ENCODE assay signal across 22 cellular contexts in the genomic region with DNA sequence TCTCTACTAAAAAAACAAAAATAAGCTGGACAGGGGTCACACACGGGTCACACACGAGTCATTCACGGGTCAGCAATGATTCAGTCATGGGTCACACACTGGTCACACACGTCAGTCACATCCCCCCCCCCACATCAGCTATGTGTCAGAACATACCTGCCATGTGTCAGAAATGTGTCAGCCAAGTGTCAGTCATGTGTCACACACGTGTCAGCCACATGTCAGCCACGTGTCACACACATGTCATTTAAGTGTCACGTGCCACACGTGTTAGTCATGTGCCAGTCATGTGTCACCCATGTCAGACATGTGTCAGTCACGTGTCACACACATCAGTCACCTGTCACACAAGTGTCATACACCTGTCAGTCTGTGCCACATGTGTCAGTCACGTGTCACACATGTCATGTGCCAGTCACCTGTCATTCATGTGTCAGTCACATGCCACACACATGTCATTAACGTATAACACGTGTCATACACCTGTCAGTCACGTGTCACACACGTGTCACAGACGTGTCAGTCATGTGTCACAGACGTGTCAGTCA. TPM values are rescaled to one million over a fixed set of nuclear protein-coding genes. Genes with fewer than 3 reads are reported as not detected.
A peak's percentile ranks its signal among the peaks of the same experiment; 100 is the strongest.
DNase-seq lines count a peak whose midpoint lies in the region; ATAC-seq, FAIRE-seq and TF ChIP-seq lines count a peak whose summit lies in the region.
"Had no signal": no experiment of that assay in that cellular context is flagged by ENCODE, and none has a peak within 500 bp of the region (broad histone marks: within the 10 kb centered on the region; RNA-seq: fewer than 3 reads in every experiment).

No MANE protein-coding gene starts in this region.

- POLR2A ChIA-PET in IMR-90 (lab: Charles Lee; ENCODE audit: unreplicated experiment): no interaction called here
- POLR2A ChIA-PET in K562 (lab: Yijun Ruan, JAX): interaction anchor here (1.0 kb wide), 1 partner anchor 13 kb away, joined by 4 read pairs; no protein-coding TSS in a partner anchor

- no peak for TF ChIP-seq CTCF in IMR-90 (conservative IDR thresholded peaks at IDR 0.05; ENCODE audit: low read depth, low read length)
- TF ChIP-seq CTCF in K562 (IDR thresholded peaks at IDR 0.05 in 2 of 3, conservative IDR thresholded peaks at IDR 0.05 in 1 of 3; ENCODE audit: insufficient read depth in 2 of 3, low read depth in 1 of 3, low read length in 3 of 3): no peak

- DNase-seq in activated CD4-positive, alpha-beta T cell treated with anti-CD3 and anti-CD28 coated beads for 48 hours: peak; percentile 9
- DNase-seq in activated CD4-positive, alpha-beta T cell treated with anti-CD3 and anti-CD28 coated beads, Interleukin-2, amount 50 U/mL, for 1 hour: no peak
- DNase-seq in IMR-90 (peak; percentile 6), K562 (ENCODE audit: extremely low read depth in 1 of 4, low spot score in 3 of 4) (peak in 1 of 4 experiments; percentile 4), kidney tubule cell (ENCODE audit: low spot score) (peak; percentile 17), frontal cortex (ENCODE audit: low spot score in 2 of 2) (no peak), NCI-H187 treated with DMSO at 0.1 percent for 48 hours (lab: John Stamatoyannopoulos, UW) (no peak)
- DNase-seq: activated CD8-positive, alpha-beta memory T cell treated with anti-CD3 and anti-CD28 coated beads, Interleukin-2, amount 10 ng/mL, durations not matched to agents 7 days and 5 days; activated gamma-delta T cell; anterior cingulate cortex; C1 segment of cervical spinal cord; GF-D8; left ventricle myocardium inferior; NCI-H524; occipital lobe; right cardiac atrium; SHP77 treated with DMSO at 0.1 percent for 48 hours; upper lobe of left lung had no signal

- H3K14ac ChIP-seq in IMR-90 (replicated peaks; ENCODE audit: low read depth, low read length): no peak overlapping the region

- H3K56ac ChIP-seq in IMR-90 (ENCODE audit: extremely low read depth, insufficient read depth, low read length): no peak overlapping the region

- peak overlapping the region; percentile 78 for H2AK9ac ChIP-seq in IMR-90 (replicated peaks; ENCODE audit: low read depth, low read length, poor library complexity)

- no peak overlapping the region for H4K5ac ChIP-seq in IMR-90 (ENCODE audit: low read depth, low read length)

- H3K27me3 ChIP-seq in IMR-90 (ENCODE audit: control insufficient read depth, insufficient read depth, low read length): peaks cover 5% of the 10 kb centered on the region
- H3K27me3 ChIP-seq in K562 (ENCODE audit: control insufficient read depth in 2 of 2, insufficient read depth in 2 of 2, low read length in 2 of 2): no peaks in the 10 kb centered on the region
- H3K27me3 ChIP-seq: upper lobe of left lung had no signal

- no peak overlapping the region for H3K4ac ChIP-seq in IMR-90 (ENCODE audit: low read depth, low read length)

- BruUV-seq in IMR-90 (replicated peaks; lab: Mats Ljungman, UMichigan) (no TSS peak), K562 (replicated peaks; lab: Mats Ljungman, UMichigan) (no TSS peak)

- dilution Hi-C loops in IMR-90 (cut with HindIII; ENCODE audit: low sequenced_read_pairs, unreplicated experiment): no loop called here

- H3K9me1 ChIP-seq in IMR-90 (ENCODE audit: insufficient read depth, low read length) (0 out of 2 replicates have a peak, but pooled peaks cover 4% of the 10 kb centered on the region), K562 (ENCODE audit: control insufficient read depth, insufficient read depth, low read length) (no peaks in the 10 kb centered on the region)

- CTCF ChIA-PET in IMR-90 (lab: Yijun Ruan, JAX) (interaction anchor here (0.7 kb wide), 1 partner anchor 782 kb away, joined by 4 read pairs; no protein-coding TSS in a partner anchor), K562 (lab: Yijun Ruan, JAX; ENCODE audit: low intra/inter-chr PET ratio) (no interaction called here)

- no peak overlapping the region for H2BK120ac ChIP-seq in IMR-90 (ENCODE audit: low read depth, low read length)

- H3K9me3 ChIP-seq in IMR-90 (ENCODE audit: control insufficient read depth, insufficient read depth, low read length) (no peaks in the 10 kb centered on the region; the same call in 1 of the 2 replicates), K562 (replicated peaks; ENCODE audit: control insufficient read depth, insufficient read depth, low read depth, low read length) (peaks cover 4% of the 10 kb centered on the region)
- H3K9me3 ChIP-seq: upper lobe of left lung had no signal

- H3K4me3 ChIP-seq in IMR-90 (ENCODE audit: insufficient read depth, low read depth, low read length) (no peak overlapping the region), K562 (no peak overlapping the region)
- H3K4me3 ChIP-seq: left ventricle myocardium inferior, upper lobe of left lung had no signal

- no peak overlapping the region for H3K23ac ChIP-seq in IMR-90 (ENCODE audit: low read depth, low read length)

- H3K9ac ChIP-seq in IMR-90 (ENCODE audit: low read depth, low read length): no peak overlapping the region
- H3K9ac ChIP-seq in K562 (ENCODE audit: insufficient read depth in 1 of 2, low read depth in 2 of 2, low read length in 2 of 2): no peak overlapping the region

- H3K79me2 ChIP-seq in K562 (ENCODE audit: control insufficient read depth, insufficient read depth, low read length): no peaks in the 10 kb centered on the region

- no peaks in the 10 kb centered on the region for H3K79me1 ChIP-seq in IMR-90 (ENCODE audit: low read depth in 1 of 2, low read length in 2 of 2)

- ATAC-seq in IMR-90 (ENCODE audit: low read depth) (no peak), K562 (no peak), GM18861 (IDR thresholded peaks at IDR 0.05; ENCODE audit: unreplicated experiment) (no peak)
- ATAC-seq: activated CD8-positive, alpha-beta memory T cell treated with anti-CD3 and anti-CD28 coated beads, Interleukin-2, amount 10 ng/mL, durations not matched to agents 7 days and 5 days; right cardiac atrium had no signal

- H3K18ac ChIP-seq in IMR-90 (ENCODE audit: low read depth, low read length): no peak overlapping the region

- H2BK5ac ChIP-seq in IMR-90 (ENCODE audit: low read depth, low read length, poor library complexity, severe bottlenecking): no peak overlapping the region

- H4K91ac ChIP-seq in IMR-90 (ENCODE audit: insufficient read depth, low read depth, low read length): no peak overlapping the region

- H3K4me1 ChIP-seq in IMR-90 (ENCODE audit: control insufficient read depth, insufficient read depth, low read length) (no peaks in the 10 kb centered on the region), K562 (replicated peaks in 1 of 2; ENCODE audit: control insufficient read depth in 2 of 2, insufficient read depth in 2 of 2, low read length in 2 of 2) (no peaks in the 10 kb centered on the region)
- H3K4me1 ChIP-seq: left ventricle myocardium inferior, upper lobe of left lung had no signal

- H3K36me3 ChIP-seq in IMR-90 (ENCODE audit: control insufficient read depth, insufficient read depth, low read length) (no peaks in the 10 kb centered on the region), K562 (ENCODE audit: control insufficient read depth, insufficient read depth, low read length) (no peaks in the 10 kb centered on the region)
- H3K36me3 ChIP-seq: left ventricle myocardium inferior, upper lobe of left lung had no signal

- no peak overlapping the region for H4K8ac ChIP-seq in IMR-90 (ENCODE audit: low read depth in 2 of 2, low read length in 2 of 2)

- FAIRE-seq in K562 (lab: Jason Lieb, UNC): no peak
- no peak for FAIRE-seq in frontal cortex (lab: Jason Lieb, UNC)
- FAIRE-seq: endometrium had no signal

- intact Hi-C loops in IMR-90 (cut with micrococcal nuclease) (no loop called here), K562 (cut with micrococcal nuclease) (no loop called here)

- no peak overlapping the region for H2BK20ac ChIP-seq in IMR-90 (ENCODE audit: low read depth, low read length)

- H2AK5ac ChIP-seq in IMR-90 (ENCODE audit: low read depth, low read length): no peak overlapping the region

- no peak overlapping the region for H3K4me2 ChIP-seq in IMR-90 (ENCODE audit: low read depth, low read length)
- no peak overlapping the region for H3K4me2 ChIP-seq in K562 (ENCODE audit: insufficient read depth, low read length)

- no peak overlapping the region for H2BK15ac ChIP-seq in IMR-90 (ENCODE audit: low read depth, low read length)

- in situ Hi-C loops in IMR-90 (cut with MboI; ENCODE audit: low sequenced_read_pairs): no loop called here
- in situ Hi-C loops in K562 (cut with MboI): no loop called here

- H3K27ac ChIP-seq in IMR-90 (ENCODE audit: insufficient read depth, low read length) (no peak overlapping the region), K562 (ENCODE audit: extremely low read depth, low read depth, low read length) (no peak overlapping the region)
- H3K27ac ChIP-seq: left ventricle myocardium inferior, upper lobe of left lung had no signal

- TF ChIP-seq RAD21 in IMR-90 (IDR thresholded peaks at IDR 0.05; ENCODE audit: low read length) (no peak), K562 (CRISPR knock-in tag; conservative IDR thresholded peaks at IDR 0.05 in 1 of 2, IDR thresholded peaks at IDR 0.05 in 1 of 2) (no peak)

- peak overlapping the region; percentile 58 for H2AFZ ChIP-seq in IMR-90 (replicated peaks; ENCODE audit: low read length, poor library complexity)
- no peak overlapping the region for H2AFZ ChIP-seq in K562 (ENCODE audit: low read depth, low read length)

- TF ChIP-seq POLR2A in IMR-90 (IDR thresholded peaks at IDR 0.05; ENCODE audit: low read depth, low read length) (no peak), K562 (conservative IDR thresholded peaks at IDR 0.05) (no peak)

- H4K20me1 ChIP-seq in IMR-90 (ENCODE audit: insufficient read depth, low read length): no peaks in the 10 kb centered on the region
- no peaks in the 10 kb centered on the region for H4K20me1 ChIP-seq in K562 (replicated peaks; ENCODE audit: control insufficient read depth, insufficient read depth, low read length)

- no peak for TF ChIP-seq EP300 in K562 (IDR thresholded peaks at IDR 0.05; ENCODE audit: low read length)

- WGBS in IMR-90 (ENCODE audit: extremely low coverage in 2 of 2, insufficient read length in 1 of 2), 2 experiments: 74% methylated on average over 9 of the region's 16 CpGs; no CpG with 5 or more reads in 1 of the 2 experiments
- 2% methylated on average over 16 of the region's 16 CpGs for WGBS in K562 (ENCODE audit: insufficient coverage, low coverage, missing lambda C conversion rate)

RNA-seq across cellular contexts. Expression of a gene that starts 28.7 kb away (rescaled TPM):
- total RNA-seq in IMR-90 (2012; rRNA removed) (not detected in 2 replicates), K562 (2014; rRNA removed) (not detected in 2 replicates), K562 (2014; rRNA removed; fragmentation: Illumina TruSeq; extraction: Trizol) (not detected in 2 replicates), K562 (2015; rRNA removed; fragmentation: Illumina TruSeq; extraction: Trizol) (not detected in 2 replicates), K562 (2021) (not detected in 2 replicates), frontal cortex (not detected)
- polyA plus RNA-seq in IMR-90 (2012; rRNA removed) (not detected in 2 replicates), K562 (2011; rRNA removed) (not detected in 2 replicates), K562 (2014; fragmentation: Illumina TruSeq; extraction: Trizol) (not detected in 2 replicates), K562 (2014; fragmentation: Nextera tagmentation; extraction: Ambion mirVana) (not detected), K562 (2014; rRNA removed) (not detected in 2 replicates)
- polyA plus RNA-seq in IMR-90 (2012; cell fraction: cytosol; rRNA removed): not detected in 2 replicates
- not detected in 2 replicates for polyA plus RNA-seq in IMR-90 (2012; cell fraction: nucleus; rRNA removed; ENCODE audit: low replicate concordance)
- not detected in 2 replicates for total RNA-seq in K562 (2011; cell fraction: chromatin; rRNA removed; ENCODE audit: low replicate concordance)
- total RNA-seq in K562 (2011; cell fraction: nucleolus; rRNA removed): not detected in 2 replicates
- total RNA-seq in K562 (2011; cell fraction: nucleoplasm; rRNA removed): not detected in 2 replicates
- not detected in 2 replicates for polyA plus RNA-seq in K562 (2011; cell fraction: cytosol; rRNA removed)
- polyA plus RNA-seq in K562 (2011; cell fraction: nucleus; rRNA removed): not detected in 2 replicates
- not detected in 2 replicates for polyA plus RNA-seq in K562 (2012)
- not detected in 2 replicates for polyA minus RNA-seq in K562 (2011; rRNA and poly(A)+ RNA removed)
- not detected in 2 replicates for polyA minus RNA-seq in K562 (2011; cell fraction: cytosol; rRNA and poly(A)+ RNA removed)
- not detected in 2 replicates for polyA minus RNA-seq in K562 (2011; cell fraction: nucleus; rRNA and poly(A)+ RNA removed)
- total RNA-seq: A673; activated CD8-positive, alpha-beta memory T cell treated with anti-CD3 and anti-CD28 coated beads, Interleukin-2, amount 10 ng/mL, durations not matched to agents 7 days and 5 days; left ventricle myocardium inferior; occipital lobe; right cardiac atrium; upper lobe of left lung had no signal
- polyA plus RNA-seq: IgD-negative memory B cell, right cardiac atrium had no signal

RNA-seq across cellular contexts. Expression of a gene that starts 51.8 kb away (rescaled TPM):
- total RNA-seq in IMR-90 (2012; rRNA removed) (not detected in 2 replicates), K562 (2014; rRNA removed) (not detected in 2 replicates), K562 (2014; rRNA removed; fragmentation: Illumina TruSeq; extraction: Trizol) (not detected in 2 replicates), K562 (2015; rRNA removed; fragmentation: Illumina TruSeq; extraction: Trizol) (not detected in 2 replicates), K562 (2021) (not detected in 2 replicates), frontal cortex (not detected)
- polyA plus RNA-seq in IMR-90 (2012; rRNA removed) (not detected in 2 replicates), K562 (2011; rRNA removed) (not detected in 2 replicates), K562 (2014; fragmentation: Illumina TruSeq; extraction: Trizol) (not detected in 2 replicates), K562 (2014; fragmentation: Nextera tagmentation; extraction: Ambion mirVana) (not detected), K562 (2014; rRNA removed) (not detected in 2 replicates)
- not detected in 2 replicates for polyA plus RNA-seq in IMR-90 (2012; cell fraction: cytosol; rRNA removed)
- polyA plus RNA-seq in IMR-90 (2012; cell fraction: nucleus; rRNA removed; ENCODE audit: low replicate concordance): not detected in 2 replicates
- total RNA-seq in K562 (2011; cell fraction: chromatin; rRNA removed; ENCODE audit: low replicate concordance): not detected in 2 replicates
- total RNA-seq in K562 (2011; cell fraction: nucleolus; rRNA removed): not detected in 2 replicates
- total RNA-seq in K562 (2011; cell fraction: nucleoplasm; rRNA removed): not detected in 2 replicates
- polyA plus RNA-seq in K562 (2011; cell fraction: cytosol; rRNA removed): not detected in 2 replicates
- not detected in 2 replicates for polyA plus RNA-seq in K562 (2011; cell fraction: nucleus; rRNA removed)
- not detected in 2 replicates for polyA plus RNA-seq in K562 (2012)
- not detected in 2 replicates for polyA minus RNA-seq in K562 (2011; rRNA and poly(A)+ RNA removed)
- not detected in 2 replicates for polyA minus RNA-seq in K562 (2011; cell fraction: cytosol; rRNA and poly(A)+ RNA removed)
- not detected in 2 replicates for polyA minus RNA-seq in K562 (2011; cell fraction: nucleus; rRNA and poly(A)+ RNA removed)
- total RNA-seq: A673; activated CD8-positive, alpha-beta memory T cell treated with anti-CD3 and anti-CD28 coated beads, Interleukin-2, amount 10 ng/mL, durations not matched to agents 7 days and 5 days; left ventricle myocardium inferior; occipital lobe; right cardiac atrium; upper lobe of left lung had no signal
- polyA plus RNA-seq: IgD-negative memory B cell, right cardiac atrium had no signal

Comparison
In these comparisons a context has a peak if more than half of its experiments do, and no peak if none do; other contexts are left out.
1. DNase-seq: peak in activated CD4-positive, alpha-beta T cell treated with anti-CD3 and anti-CD28 coated beads for 48 hours (single experiment), IMR-90 (single experiment) and kidney tubule cell (single experiment); none in activated CD4-positive, alpha-beta T cell treated with anti-CD3 and anti-CD28 coated beads, Interleukin-2, amount 50 U/mL, for 1 hour (single experiment), frontal cortex (0 of 2) and NCI-H187 treated with DMSO at 0.1 percent for 48 hours (single experiment).